ENCODE assay signal across 1 cellular context in genomic region chr3:124248471-124249028, GRCh38.
A peak's percentile ranks its signal among the peaks of the same experiment; 100 is the strongest.
TF ChIP-seq lines count a peak whose summit lies in the region.

No MANE protein-coding gene starts in this region.

TF ChIP-seq in SK-N-SH, 30 proteins besides CTCF, POLR2A, EP300 and RAD21 (continued from another document):
- TF ChIP-seq CHD2 (IDR thresholded peaks at IDR 0.05; ENCODE audit: low read length, partially characterized antibody) = no peak
- TF ChIP-seq MXI1 (IDR thresholded peaks at IDR 0.05; ENCODE audit: low read depth, low read length) = peak; percentile 57; the same call in 1 of the 2 replicates
- peak; percentile 73 for TF ChIP-seq NFIC (IDR thresholded peaks at IDR 0.05; ENCODE audit: borderline replicate concordance)
- TF ChIP-seq TEAD4 (IDR thresholded peaks at IDR 0.05; ENCODE audit: borderline replicate concordance, insufficient read depth) = peak; percentile 69; the same call in 1 of the 2 replicates
- peak; percentile 79 for TF ChIP-seq TCF12 (IDR thresholded peaks at IDR 0.05)
- TF ChIP-seq MEF2A (IDR thresholded peaks at IDR 0.05; ENCODE audit: borderline replicate concordance, low read depth) = peak; percentile 48; the same call in 1 of the 2 replicates
- TF ChIP-seq, protein P1, sequence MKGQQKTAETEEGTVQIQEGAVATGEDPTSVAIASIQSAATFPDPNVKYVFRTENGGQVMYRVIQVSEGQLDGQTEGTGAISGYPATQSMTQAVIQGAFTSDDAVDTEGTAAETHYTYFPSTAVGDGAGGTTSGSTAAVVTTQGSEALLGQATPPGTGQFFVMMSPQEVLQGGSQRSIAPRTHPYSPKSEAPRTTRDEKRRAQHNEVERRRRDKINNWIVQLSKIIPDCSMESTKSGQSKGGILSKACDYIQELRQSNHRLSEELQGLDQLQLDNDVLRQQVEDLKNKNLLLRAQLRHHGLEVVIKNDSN (IDR thresholded peaks at IDR 0.05; ENCODE audit: borderline replicate concordance, low read depth) = peak; percentile 25; the same call in 1 of the 2 replicates
- TF ChIP-seq, protein P2, sequence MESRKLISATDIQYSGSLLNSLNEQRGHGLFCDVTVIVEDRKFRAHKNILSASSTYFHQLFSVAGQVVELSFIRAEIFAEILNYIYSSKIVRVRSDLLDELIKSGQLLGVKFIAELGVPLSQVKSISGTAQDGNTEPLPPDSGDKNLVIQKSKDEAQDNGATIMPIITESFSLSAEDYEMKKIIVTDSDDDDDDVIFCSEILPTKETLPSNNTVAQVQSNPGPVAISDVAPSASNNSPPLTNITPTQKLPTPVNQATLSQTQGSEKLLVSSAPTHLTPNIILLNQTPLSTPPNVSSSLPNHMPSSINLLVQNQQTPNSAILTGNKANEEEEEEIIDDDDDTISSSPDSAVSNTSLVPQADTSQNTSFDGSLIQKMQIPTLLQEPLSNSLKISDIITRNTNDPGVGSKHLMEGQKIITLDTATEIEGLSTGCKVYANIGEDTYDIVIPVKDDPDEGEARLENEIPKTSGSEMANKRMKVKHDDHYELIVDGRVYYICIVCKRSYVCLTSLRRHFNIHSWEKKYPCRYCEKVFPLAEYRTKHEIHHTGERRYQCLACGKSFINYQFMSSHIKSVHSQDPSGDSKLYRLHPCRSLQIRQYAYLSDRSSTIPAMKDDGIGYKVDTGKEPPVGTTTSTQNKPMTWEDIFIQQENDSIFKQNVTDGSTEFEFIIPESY (IDR thresholded peaks at IDR 0.05; ENCODE audit: borderline replicate concordance, low read depth) = no peak
- TF ChIP-seq RFX5 (IDR thresholded peaks at IDR 0.05; ENCODE audit: low read length) = no peak
- TF ChIP-seq ELF1 (IDR thresholded peaks at IDR 0.05) = no peak
- peak; percentile 65 for TF ChIP-seq GATA2 (CRISPR knock-in tag; IDR thresholded peaks at IDR 0.05)
- TF ChIP-seq GABPA (IDR thresholded peaks at IDR 0.05; ENCODE audit: low read depth) = peak; percentile 11; the same call in 1 of the 2 replicates
- TF ChIP-seq FOSL2 (IDR thresholded peaks at IDR 0.05; ENCODE audit: borderline replicate concordance, low read depth) = peak; percentile 87
- no peak for TF ChIP-seq NRF1 (IDR thresholded peaks at IDR 0.05; ENCODE audit: low read depth, low read length)
- TF ChIP-seq POLR2AphosphoS5 (IDR thresholded peaks at IDR 0.05; ENCODE audit: low read depth, low read length) = peak; percentile 33; the same call in 1 of the 2 replicates
- TF ChIP-seq JUND (IDR thresholded peaks at IDR 0.05) = peak; percentile 84
